In genomic region chr1:2921970-2922686, GRCh38 we compare ENCODE assay signal across 9 cellular contexts.
DNase-seq lines count a peak whose midpoint lies in the region; ATAC-seq and TF ChIP-seq lines count a peak whose summit lies in the region.
"Had no signal": no experiment of that assay in that cellular context is flagged by ENCODE, and none has a peak within 500 bp of the region (broad histone marks: within the 10 kb centered on the region; RNA-seq: fewer than 3 reads in every experiment).

No MANE protein-coding gene starts in this region.

- H3K4me3 ChIP-seq in coronary artery, result no peak overlapping the region
- H3K4me3 ChIP-seq in hepatocyte, result no peak overlapping the region

- H3K4me3 Mint-ChIP-seq in T-helper 17 cell, result no peak overlapping the region

- no peaks in the 10 kb centered on the region for H3K36me3 ChIP-seq in hepatocyte (replicated peaks; ENCODE audit: insufficient read depth, low read depth)

- H3K27ac Mint-ChIP-seq in T-helper 17 cell, result no peak overlapping the region
- H3K27ac Mint-ChIP-seq: IgD-negative memory B cell had no signal

- no peaks in the 10 kb centered on the region for H3K9me2 ChIP-seq in hepatocyte (replicated peaks; ENCODE audit: insufficient read depth)

- no peaks in the 10 kb centered on the region for H3K36me3 Mint-ChIP-seq in T-helper 17 cell (ENCODE audit: low read depth)
- H3K36me3 Mint-ChIP-seq: IgD-negative memory B cell had no signal

- peak overlapping the region in 1 of 2 donors; percentile 48 for H3K27ac ChIP-seq in coronary artery
- no peak overlapping the region for H3K27ac ChIP-seq in hepatocyte

- DNase-seq in GM20000 (ENCODE audit: low spot score), result peak; percentile 67
- peak in 2 of 3 donors; percentile 26 to 37 for DNase-seq in T-helper 17 cell
- DNase-seq in coronary artery (ENCODE audit: low spot score), result no peak
- peak; percentile 14 for DNase-seq in stimulated activated CD4-positive, alpha-beta T cell treated with anti-CD3 and anti-CD28 coated beads, Interleukin-1b, Interleukin-23, amount 100 ng/mL, for 48 hours
- DNase-seq in NK-92 (lab: John Stamatoyannopoulos, UW; ENCODE audit: unreplicated experiment), result no peak
- no peak for DNase-seq in hepatocyte (ENCODE audit: low spot score)

- H3K27me3 ChIP-seq in hepatocyte, result no peaks in the 10 kb centered on the region

- H4K20me1 ChIP-seq in hepatocyte (ENCODE audit: insufficient read depth, poor library complexity, severe bottlenecking), result no peaks in the 10 kb centered on the region

- no peaks in the 10 kb centered on the region for H3K79me2 ChIP-seq in hepatocyte

- H3K4me1 ChIP-seq in hepatocyte (ENCODE audit: insufficient read depth), result no peaks in the 10 kb centered on the region

- H3K9me3 ChIP-seq in T-helper 17 cell (ENCODE audit: control insufficient read depth, low read length, poor library complexity, severe bottlenecking) (no peaks in the 10 kb centered on the region), hepatocyte (ENCODE audit: low read depth) (no peaks in the 10 kb centered on the region)

- peaks cover 6% of the 10 kb centered on the region for H3K4me1 Mint-ChIP-seq in T-helper 17 cell

- ATAC-seq in T-helper 17 cell (peak; percentile 59), HG02678 (IDR thresholded peaks at IDR 0.05; ENCODE audit: unreplicated experiment) (no peak), GM19328 (IDR thresholded peaks at IDR 0.05; ENCODE audit: unreplicated experiment) (no peak)

- H2AFZ ChIP-seq in hepatocyte, result no peak overlapping the region

- no peak overlapping the region for H3K4me2 ChIP-seq in hepatocyte

- 84% methylated on average over 27 of the region's 27 CpGs for WGBS in hepatocyte (ENCODE audit: low lambda C conversion rate, missing lambda C conversion rate)

- TF ChIP-seq CTCF in GM20000 (IDR thresholded peaks at IDR 0.05; ENCODE audit: extremely low read depth, missing control alignments) (peak; percentile 57), coronary artery (IDR thresholded peaks at IDR 0.05) (peak; percentile 41), hepatocyte (IDR thresholded peaks at IDR 0.05; ENCODE audit: poor library complexity) (no peak)

- H3K27me3 Mint-ChIP-seq in T-helper 17 cell, result peaks cover 30% of the 10 kb centered on the region

Comparison
In these comparisons a context has a peak if more than half of its experiments do, and no peak if none do; other contexts are left out.
1. DNase-seq: peak in GM20000 (single experiment), T-helper 17 cell (2 of 3) and stimulated activated CD4-positive, alpha-beta T cell treated with anti-CD3 and anti-CD28 coated beads, Interleukin-1b, Interleukin-23, amount 100 ng/mL, for 48 hours (single experiment); none in coronary artery (single experiment), NK-92 (single experiment) and hepatocyte (single experiment).